16 cellular contexts compared by ENCODE assay signal in the genomic region with DNA sequence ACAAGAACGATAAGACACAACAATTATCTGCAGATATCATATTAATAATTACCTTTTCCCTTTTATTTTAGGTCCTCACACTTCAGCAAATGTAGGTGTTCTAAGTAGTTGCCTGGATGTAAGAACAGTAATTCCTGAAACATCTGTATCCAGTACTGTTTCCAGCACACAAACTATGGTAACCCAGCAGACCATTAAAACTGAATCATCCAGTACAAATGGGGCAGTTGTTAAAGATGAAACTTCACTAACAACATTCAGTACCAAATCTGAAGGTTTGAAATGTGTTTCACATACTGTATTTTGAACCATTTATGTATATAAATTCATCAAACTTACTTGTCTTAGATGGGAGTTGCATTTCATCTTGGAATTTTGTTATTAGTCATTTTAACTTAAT. TPM values are rescaled to one million over a fixed set of nuclear protein-coding genes. Genes with fewer than 3 reads are reported as not detected.
DNase-seq lines count a peak whose midpoint lies in the region; ATAC-seq, FAIRE-seq and TF ChIP-seq lines count a peak whose summit lies in the region.
"Had no signal": no experiment of that assay in that cellular context is flagged by ENCODE, and none has a peak within 500 bp of the region (broad histone marks: within the 10 kb centered on the region; RNA-seq: fewer than 3 reads in every experiment).

No MANE protein-coding gene starts in this region.

- H3K36me3 ChIP-seq in ACC112 (ENCODE audit: insufficient read depth, low read length) (peaks cover 17% of the 10 kb centered on the region; the same call in 1 of the 2 replicates), small intestine (ENCODE audit: control insufficient read depth in 2 of 2, insufficient read depth in 2 of 2, low read length in 2 of 2) (peaks cover 7 to 16% of the 10 kb centered on the region in 2 donors), brain microvascular endothelial cell (replicated peaks) (peaks cover 22% of the 10 kb centered on the region)

- H3K4me1 Mint-ChIP-seq in activated T-helper 17 cell treated with anti-CD3 and anti-CD28 coated beads, Interleukin-2, amount 50 U/mL, for 72 hours: peaks cover 11% of the 10 kb centered on the region
- H3K4me1 Mint-ChIP-seq: CD14-positive monocyte had no signal

- peak; percentile 62 for ATAC-seq in activated T-helper 17 cell treated with anti-CD3 and anti-CD28 coated beads, Interleukin-2, amount 50 U/mL, for 72 hours (replicated peaks)
- no peak for ATAC-seq in HG02759 (IDR thresholded peaks at IDR 0.05; ENCODE audit: unreplicated experiment)

- H3K27ac Mint-ChIP-seq in activated T-helper 17 cell treated with anti-CD3 and anti-CD28 coated beads, Interleukin-2, amount 50 U/mL, for 72 hours: peak overlapping the region; percentile 17
- H3K27ac Mint-ChIP-seq: CD14-positive monocyte, H9 had no signal

- H3K4me1 ChIP-seq in ACC112 (ENCODE audit: control insufficient read depth, insufficient read depth, low read length, unreplicated experiment) (peaks cover 5% of the 10 kb centered on the region), small intestine (ENCODE audit: control insufficient read depth in 2 of 2, insufficient read depth in 1 of 2, low read depth in 1 of 2, low read length in 1 of 2) (no peaks in the 10 kb centered on the region)
- H3K4me1 ChIP-seq: BLaER1 had no signal

- 13 to 41% (median 21%) methylated on average over 1 of the region's 1 CpG for WGBS in small intestine, 3 donors

- no peak for TF ChIP-seq CTCF in brain microvascular endothelial cell (IDR thresholded peaks at IDR 0.05; ENCODE audit: low read depth, low read length, missing control alignments)

- DNase-seq in GM12892 (ENCODE audit: insufficient read length) (no peak), small intestine (no peak), brain microvascular endothelial cell (no peak), NOMO-1 treated with dmso at 0.1 percent for 144 hours (lab: John Stamatoyannopoulos, UW; ENCODE audit: unreplicated experiment) (no peak)
- DNase-seq: Calu3; CD4-positive, alpha-beta memory T cell; DMS79 treated with DMSO at 0.1 percent for 48 hours; GF-D8; H9 had no signal

- no peaks in the 10 kb centered on the region for H3K27me3 ChIP-seq in ACC112 (ENCODE audit: insufficient read depth, low read length)
- no peaks in the 10 kb centered on the region for H3K27me3 ChIP-seq in small intestine (ENCODE audit: control insufficient read depth in 2 of 2, insufficient read depth in 2 of 2, low read length in 2 of 2)
- no peaks in the 10 kb centered on the region for H3K27me3 ChIP-seq in brain microvascular endothelial cell (replicated peaks)
- H3K27me3 ChIP-seq: BLaER1 had no signal

- H3K4me3 Mint-ChIP-seq in activated T-helper 17 cell treated with anti-CD3 and anti-CD28 coated beads, Interleukin-2, amount 50 U/mL, for 72 hours: no peak overlapping the region
- H3K4me3 Mint-ChIP-seq: CD14-positive monocyte; CD4-positive, alpha-beta memory T cell; H9 had no signal

- peaks cover 68% of the 10 kb centered on the region for H3K36me3 Mint-ChIP-seq in activated T-helper 17 cell treated with anti-CD3 and anti-CD28 coated beads, Interleukin-2, amount 50 U/mL, for 72 hours (ENCODE audit: low read depth)

- peak; percentile 60 for FAIRE-seq in GM12892 (lab: Jason Lieb, UNC)
- peak; percentile 39 for FAIRE-seq in small intestine (lab: Jason Lieb, UNC)
- FAIRE-seq: H1 had no signal

- no peaks in the 10 kb centered on the region for H3K27me3 Mint-ChIP-seq in activated T-helper 17 cell treated with anti-CD3 and anti-CD28 coated beads, Interleukin-2, amount 50 U/mL, for 72 hours
- H3K27me3 Mint-ChIP-seq: CD4-positive, alpha-beta memory T cell had no signal

- no peaks in the 10 kb centered on the region for H3K9me3 ChIP-seq in small intestine (ENCODE audit: control insufficient read depth, low read depth)
- H3K9me3 ChIP-seq: BLaER1 had no signal

- TF ChIP-seq POLR2A in GM12892 (IDR thresholded peaks at IDR 0.05; ENCODE audit: low read depth, low read length): no peak

- no peaks in the 10 kb centered on the region for H3K9me3 Mint-ChIP-seq in activated T-helper 17 cell treated with anti-CD3 and anti-CD28 coated beads, Interleukin-2, amount 50 U/mL, for 72 hours
- H3K9me3 Mint-ChIP-seq: CD14-positive monocyte; CD4-positive, alpha-beta memory T cell; H9 had no signal

- H2AFZ ChIP-seq in ACC112 (ENCODE audit: low read length, unreplicated experiment): peak overlapping the region; percentile 5

- H3K79me2 ChIP-seq in ACC112 (ENCODE audit: control insufficient read depth, insufficient read depth, low read length, unreplicated experiment): no peaks in the 10 kb centered on the region

- no peak overlapping the region for H3K27ac ChIP-seq in ACC112 (ENCODE audit: low read depth, low read length)
- H3K27ac ChIP-seq in small intestine (ENCODE audit: low read depth in 1 of 2, low read length in 1 of 2): no peak overlapping the region
- H3K27ac ChIP-seq in brain microvascular endothelial cell: no peak overlapping the region
- H3K27ac ChIP-seq: BLaER1 had no signal

- in situ Hi-C loops in brain microvascular endothelial cell (cut with HindIII; ENCODE audit: low pct_ligation_motif_present, low sequenced_read_pairs): no loop called here

- peak overlapping the region; percentile 33; the same call in 1 of the 2 replicates for H3K4me3 ChIP-seq in ACC112 (ENCODE audit: low read depth, low read length)
- H3K4me3 ChIP-seq in small intestine (ENCODE audit: low read depth in 1 of 2, low read length in 2 of 2): no peak overlapping the region
- no peak overlapping the region for H3K4me3 ChIP-seq in brain microvascular endothelial cell (ENCODE audit: low read depth, low read length)
- H3K4me3 ChIP-seq: BLaER1 had no signal

RNA-seq across cellular contexts. Expression of a gene that starts 31.0 kb away (rescaled TPM):
- polyA plus RNA-seq in GM12892 (2012; ENCODE audit: missing spikeins): 7.4 TPM
- 10 to 100 TPM in 1 of 2 donors, 1 to 10 TPM in 1; 9.2 to 11.7 TPM for total RNA-seq in activated T-helper 17 cell treated with anti-CD3 and anti-CD28 coated beads, Interleukin-2, amount 50 U/mL, for 72 hours
- polyA plus RNA-seq in small intestine: 1 to 10 TPM; 5.0 to 6.7 (median 6.5) TPM

RNA-seq across cellular contexts. Expression of a gene that starts 42.7 kb away (rescaled TPM):
- polyA plus RNA-seq in GM12892 (2012; ENCODE audit: missing spikeins): 38.7 TPM
- total RNA-seq in activated T-helper 17 cell treated with anti-CD3 and anti-CD28 coated beads, Interleukin-2, amount 50 U/mL, for 72 hours: 10 to 100 TPM in 1 of 2 donors, 1 to 10 TPM in 1; 8.9 to 15.1 TPM
- polyA plus RNA-seq in small intestine: 10 to 100 TPM; 14.1 to 18.0 (median 15.4) TPM

RNA-seq across cellular contexts. Expression of a gene that starts 45.3 kb away (rescaled TPM):
- polyA plus RNA-seq in GM12892 (2012; ENCODE audit: missing spikeins): 1.2 TPM
- total RNA-seq in activated T-helper 17 cell treated with anti-CD3 and anti-CD28 coated beads, Interleukin-2, amount 50 U/mL, for 72 hours: under 1 TPM in 1 of 2 donors, not detected in 1; 0.58 TPM
- polyA plus RNA-seq in small intestine: 1 to 10 TPM in 1 of 3 donors, under 1 TPM in 1, not detected in 1; 0.54 to 5.2 TPM
- total RNA-seq: Calu3; CD4-positive, alpha-beta memory T cell; HT-29 had no signal
- polyA plus RNA-seq: CD14-positive monocyte had no signal
